Comparison of ENCODE assay signal across 9 cellular contexts in the genomic region with DNA sequence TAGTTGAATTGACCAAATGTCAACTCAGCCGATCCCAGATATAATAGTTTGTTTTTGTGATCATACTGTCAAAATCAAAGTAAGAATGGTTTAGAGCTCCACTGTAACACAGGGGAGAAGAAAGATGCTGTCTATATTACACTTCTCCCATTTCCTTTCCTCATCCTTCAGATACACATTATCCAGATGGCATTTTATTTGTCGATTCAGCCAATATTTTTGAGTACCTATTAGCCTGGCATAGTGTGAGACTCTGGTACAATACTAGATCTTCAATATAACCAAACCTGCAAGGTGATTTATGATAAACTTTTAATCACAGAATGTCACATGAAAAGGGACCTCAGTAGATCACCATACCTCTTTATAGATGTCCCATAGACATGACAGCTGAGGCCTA. TPM values are rescaled to one million over a fixed set of nuclear protein-coding genes. Genes with fewer than 3 reads are reported as not detected.
DNase-seq lines count a peak whose midpoint lies in the region; ATAC-seq and TF ChIP-seq lines count a peak whose summit lies in the region.
"Had no signal": no experiment of that assay in that cellular context is flagged by ENCODE, and none has a peak within 500 bp of the region (broad histone marks: within the 10 kb centered on the region; RNA-seq: fewer than 3 reads in every experiment).

No MANE protein-coding gene starts in this region.

- intact Hi-C loops in spleen (cut with DNase I; ENCODE audit: low total_unique reads) (no loop called here), head of caudate nucleus (cut with DNase I) (no loop called here)

- peaks cover 8% of the 10 kb centered on the region for H3K36me3 Mint-ChIP-seq in activated CD8-positive, alpha-beta memory T cell treated with anti-CD3 and anti-CD28 coated beads, Interleukin-2, amount 10 ng/mL, durations not matched to agents 7 days and 5 days
- H3K36me3 Mint-ChIP-seq in T-helper 17 cell (ENCODE audit: low read depth), result no peaks in the 10 kb centered on the region

- no peak for ATAC-seq in activated CD8-positive, alpha-beta memory T cell treated with anti-CD3 and anti-CD28 coated beads, Interleukin-2, amount 10 ng/mL, durations not matched to agents 7 days and 5 days
- ATAC-seq in T-helper 17 cell (no peak), GM18868 (IDR thresholded peaks at IDR 0.05; ENCODE audit: unreplicated experiment) (no peak), GM18909 (IDR thresholded peaks at IDR 0.05; ENCODE audit: poor library complexity, unreplicated experiment) (no peak)

- CTCF ChIA-PET in activated CD8-positive, alpha-beta memory T cell treated with anti-CD3 and anti-CD28 coated beads, Interleukin-2, amount 10 ng/mL, durations not matched to agents 7 days and 5 days (lab: Charles Lee), result interaction anchor here (1.9 to 2.5 kb wide), 3 partner anchors 46 to 73 kb away, joined by 4 to 12 read pairs (median 9); partner anchors contain the start of gene GSTA4

- TF ChIP-seq POLR2A in spleen (IDR thresholded peaks at IDR 0.05), result no peak

- peaks cover 0 to 11% (median 0%) of the 10 kb centered on the region in 6 donors for H3K36me3 ChIP-seq in spleen

- 81 to 89% (median 85%) methylated on average over 2 of the region's 2 CpGs for WGBS in spleen, 5 donors

- TF ChIP-seq CTCF in fibroblast of the aortic adventitia (IDR thresholded peaks at IDR 0.05; ENCODE audit: insufficient read depth, low read length) (no peak), spleen (IDR thresholded peaks at IDR 0.05 in 8 of 11, conservative IDR thresholded peaks at IDR 0.05 in 3 of 11) (no peak)

- no peaks in the 10 kb centered on the region for H3K27me3 Mint-ChIP-seq in activated CD8-positive, alpha-beta memory T cell treated with anti-CD3 and anti-CD28 coated beads, Interleukin-2, amount 10 ng/mL, durations not matched to agents 7 days and 5 days
- no peaks in the 10 kb centered on the region for H3K27me3 Mint-ChIP-seq in T-helper 17 cell

- H3K9me3 ChIP-seq in T-helper 17 cell (ENCODE audit: control insufficient read depth, low read length, poor library complexity, severe bottlenecking) (no peaks in the 10 kb centered on the region), spleen (no peaks in the 10 kb centered on the region)

- H3K4me1 Mint-ChIP-seq in activated CD8-positive, alpha-beta memory T cell treated with anti-CD3 and anti-CD28 coated beads, Interleukin-2, amount 10 ng/mL, durations not matched to agents 7 days and 5 days, result peaks cover 48% of the 10 kb centered on the region
- H3K4me1 Mint-ChIP-seq in T-helper 17 cell, result peaks cover 28% of the 10 kb centered on the region

- DNase-seq in activated CD8-positive, alpha-beta memory T cell treated with anti-CD3 and anti-CD28 coated beads, Interleukin-2, amount 10 ng/mL, durations not matched to agents 7 days and 5 days, result no peak
- no peak for DNase-seq in activated CD8-positive, alpha-beta memory T cell treated with anti-CD3 and anti-CD28 coated beads for 24 hours
- no peak for DNase-seq in T-helper 17 cell
- no peak for DNase-seq in fibroblast of the aortic adventitia (ENCODE audit: low read depth)
- DNase-seq in spleen, result no peak
- no peak for DNase-seq in head of caudate nucleus
- DNase-seq: NCI-H226 had no signal

- H3K27me3 ChIP-seq in spleen (replicated peaks in 1 of 7), result no peaks in the 10 kb centered on the region

- peak overlapping the region; percentile 84 for H3K4me3 ChIP-seq in fibroblast of the aortic adventitia (ENCODE audit: low read depth, low read length)
- peak overlapping the region in 3 of 8 donors; percentile 86 to 96 (median 91) for H3K4me3 ChIP-seq in spleen

- peaks cover 27 to 81% (median 54%) of the 10 kb centered on the region in 6 donors for H3K4me1 ChIP-seq in spleen

- H3K9me3 Mint-ChIP-seq in activated CD8-positive, alpha-beta memory T cell treated with anti-CD3 and anti-CD28 coated beads, Interleukin-2, amount 10 ng/mL, durations not matched to agents 7 days and 5 days (ENCODE audit: low read depth), result no peaks in the 10 kb centered on the region

- peak overlapping the region in 5 of 8 donors; percentile 16 to 97 (median 95) for H3K27ac ChIP-seq in spleen

- peak overlapping the region; percentile 97 for H3K4me3 Mint-ChIP-seq in activated CD8-positive, alpha-beta memory T cell treated with anti-CD3 and anti-CD28 coated beads, Interleukin-2, amount 10 ng/mL, durations not matched to agents 7 days and 5 days
- H3K4me3 Mint-ChIP-seq in T-helper 17 cell, result peak overlapping the region; percentile 73

- H3K27ac Mint-ChIP-seq in activated CD8-positive, alpha-beta memory T cell treated with anti-CD3 and anti-CD28 coated beads, Interleukin-2, amount 10 ng/mL, durations not matched to agents 7 days and 5 days, result peak overlapping the region; percentile 9
- H3K27ac Mint-ChIP-seq in T-helper 17 cell, result peak overlapping the region; percentile 87

RNA-seq across cellular contexts. Expression of gene FBXO9, which starts 1.7 kb away (rescaled TPM):
- total RNA-seq in activated CD8-positive, alpha-beta memory T cell treated with anti-CD3 and anti-CD28 coated beads, Interleukin-2, amount 10 ng/mL, durations not matched to agents 7 days and 5 days, result 10 to 100 TPM; 61.8 to 67.3 TPM
- total RNA-seq in T-helper 17 cell, result 10 to 100 TPM; 59.0 to 68.6 TPM
- total RNA-seq in fibroblast of the aortic adventitia (ENCODE audit: low replicate concordance), result 45.1 and 109 TPM in 2 replicates
- 100 to 1,000 TPM in 3 of 7 donors, 10 to 100 TPM in 4; 58.8 to 115 (median 99.7) TPM for total RNA-seq in spleen
- polyA plus RNA-seq in spleen, result 10 to 100 TPM; 21.4 to 28.6 (median 25.1) TPM

RNA-seq across cellular contexts. Expression of gene CILK1, which starts 5.2 kb away (rescaled TPM):
- total RNA-seq in activated CD8-positive, alpha-beta memory T cell treated with anti-CD3 and anti-CD28 coated beads, Interleukin-2, amount 10 ng/mL, durations not matched to agents 7 days and 5 days, result 1 to 10 TPM; 5.9 to 7.5 TPM
- total RNA-seq in T-helper 17 cell (1 to 10 TPM; 7.4 to 8.2 TPM), fibroblast of the aortic adventitia (ENCODE audit: low replicate concordance) (9.5 and 22.1 TPM in 2 replicates), spleen (10 to 100 TPM in 4 of 7 donors, 1 to 10 TPM in 3; 7.0 to 15.7 (median 11.4) TPM)
- polyA plus RNA-seq in spleen, result 1 to 10 TPM; 3.0 to 3.3 (median 3.3) TPM
